ENCODE assay signal across 13 cellular contexts in the genomic region with DNA sequence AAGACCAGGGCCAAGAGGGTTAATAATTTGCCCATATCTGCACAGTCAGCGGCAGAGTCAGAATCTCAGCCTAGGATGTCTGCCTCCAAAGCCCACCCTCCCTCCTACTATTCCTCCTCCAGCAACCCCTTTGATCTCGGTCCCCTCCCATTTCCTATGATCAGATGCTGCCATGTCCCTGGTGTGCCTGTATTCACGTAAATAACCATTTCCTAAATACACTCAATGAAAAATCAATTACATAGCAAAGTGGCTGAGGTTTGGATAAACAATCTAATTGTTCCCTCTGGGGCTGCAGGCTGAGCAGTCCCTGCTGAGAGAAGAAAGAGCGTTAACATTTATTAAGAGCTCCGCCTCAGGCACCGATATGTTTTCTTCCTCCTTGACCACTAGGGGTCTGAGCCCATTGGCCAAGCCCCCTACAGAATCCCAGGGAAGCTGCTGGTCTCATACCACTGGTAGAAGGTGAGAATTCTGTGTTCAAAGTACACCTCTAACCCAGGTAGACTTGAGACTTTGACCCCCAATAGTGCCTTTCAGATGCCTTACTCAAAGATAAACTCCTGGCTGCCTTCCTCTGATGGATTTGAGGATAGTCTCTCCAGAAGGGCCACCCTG.
A peak's percentile ranks its signal among the peaks of the same experiment; 100 is the strongest.
DNase-seq lines count a peak whose midpoint lies in the region; ATAC-seq and TF ChIP-seq lines count a peak whose summit lies in the region.
"Had no signal": no experiment of that assay in that cellular context is flagged by ENCODE, and none has a peak within 500 bp of the region (broad histone marks: within the 10 kb centered on the region; RNA-seq: fewer than 3 reads in every experiment).

No MANE protein-coding gene starts in this region.

- H3K27ac Mint-ChIP-seq in nephron progenitor cell = no peak overlapping the region
- H3K27ac Mint-ChIP-seq: CD8-positive, alpha-beta T cell had no signal

- peak in 2 of 3 experiments; percentile 50 to 86 for DNase-seq in NCI-H1417 (lab: John Stamatoyannopoulos, UW)
- DNase-seq in brain microvascular endothelial cell = no peak
- peak; percentile 19 for DNase-seq in nephron progenitor cell
- DNase-seq in COLO668 (lab: John Stamatoyannopoulos, UW; ENCODE audit: unreplicated experiment) = no peak
- DNase-seq in activated T-cell treated with anti-CD3 and anti-CD28 coated beads for 4 hours = no peak
- DNase-seq: amniotic stem cell; CD8-positive, alpha-beta T cell; left cardiac atrium; NCI-H524 had no signal

- H3K27me3 ChIP-seq in brain microvascular endothelial cell (replicated peaks) = no peaks in the 10 kb centered on the region

- no peak for ATAC-seq in GM18870 (IDR thresholded peaks at IDR 0.05; ENCODE audit: unreplicated experiment)
- ATAC-seq: CD8-positive, alpha-beta T cell; left cardiac atrium had no signal

- peaks cover 19% of the 10 kb centered on the region for H3K4me1 Mint-ChIP-seq in nephron progenitor cell

- no peak overlapping the region for H3K27ac ChIP-seq in brain microvascular endothelial cell
- H3K27ac ChIP-seq: skin epidermis, VCaP had no signal

- peak overlapping the region; percentile 75 for H3K4me3 Mint-ChIP-seq in nephron progenitor cell
- H3K4me3 Mint-ChIP-seq: CD8-positive, alpha-beta T cell had no signal

- in situ Hi-C loops in brain microvascular endothelial cell (cut with HindIII; ENCODE audit: low pct_ligation_motif_present, low sequenced_read_pairs) = no loop called here

- no peaks in the 10 kb centered on the region for H3K36me3 ChIP-seq in brain microvascular endothelial cell (replicated peaks)

- no peaks in the 10 kb centered on the region for H3K36me3 Mint-ChIP-seq in nephron progenitor cell (ENCODE audit: low read depth)
- H3K36me3 Mint-ChIP-seq: CD8-positive, alpha-beta T cell had no signal

- H3K4me3 ChIP-seq in brain microvascular endothelial cell (ENCODE audit: low read depth, low read length) = no peak overlapping the region
- H3K4me3 ChIP-seq: skin epidermis had no signal

- peak; percentile 39; the same call in 1 of the 3 replicates for TF ChIP-seq CTCF in GM12872 (IDR thresholded peaks at IDR 0.05; ENCODE audit: insufficient read depth, low read depth, low read length)
- peak; percentile 55 for TF ChIP-seq CTCF in brain microvascular endothelial cell (IDR thresholded peaks at IDR 0.05; ENCODE audit: low read depth, low read length, missing control alignments)
- peak; percentile 49 for TF ChIP-seq CTCF in nephron progenitor cell (IDR thresholded peaks at IDR 0.05)

- peaks cover 4% of the 10 kb centered on the region for H3K27me3 Mint-ChIP-seq in nephron progenitor cell (ENCODE audit: low read depth, poor library complexity)

- H3K9me3 Mint-ChIP-seq in nephron progenitor cell = no peaks in the 10 kb centered on the region
- H3K9me3 Mint-ChIP-seq: CD8-positive, alpha-beta T cell had no signal

Comparison
In these comparisons a context has a peak if more than half of its experiments do, and no peak if none do; other contexts are left out.
1. DNase-seq: peak in NCI-H1417 (2 of 3) and nephron progenitor cell (single experiment); none in brain microvascular endothelial cell (single experiment), COLO668 (single experiment) and activated T-cell treated with anti-CD3 and anti-CD28 coated beads for 4 hours (single experiment).
2. Peak in every context shown above with its lines, with median percentiles within 50 percentile points of each other: CTCF ChIP-seq.